In the genomic region with DNA sequence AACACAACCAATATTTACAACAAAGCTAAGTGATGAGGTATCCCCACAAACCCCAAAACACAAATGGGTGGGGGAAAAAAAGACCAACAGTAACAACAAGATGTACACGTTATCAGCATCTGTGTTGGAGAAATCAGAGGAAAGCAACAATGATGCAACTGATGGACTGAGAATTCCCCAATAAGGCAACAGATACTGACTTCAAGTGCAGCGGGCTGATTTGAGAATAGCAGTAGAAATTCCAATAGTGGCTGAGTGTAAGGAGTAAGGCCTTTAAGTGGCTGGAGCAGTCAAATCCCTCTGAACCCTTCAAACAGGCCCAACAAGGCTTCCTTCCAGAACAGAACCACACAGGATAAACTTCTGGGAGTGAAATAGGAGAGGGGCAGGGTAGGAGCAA, we compare ENCODE assay signal across 18 cellular contexts.
DNase-seq lines count a peak whose midpoint lies in the region; ATAC-seq and TF ChIP-seq lines count a peak whose summit lies in the region.
"Had no signal": no experiment of that assay in that cellular context is flagged by ENCODE, and none has a peak within 500 bp of the region (broad histone marks: within the 10 kb centered on the region; RNA-seq: fewer than 3 reads in every experiment).

No MANE protein-coding gene starts in this region.

- no peak overlapping the region for H3K27ac Mint-ChIP-seq in GM23338
- H3K27ac Mint-ChIP-seq: B cell; CD8-positive, alpha-beta T cell; HFFc6 had no signal

- H3K27ac ChIP-seq in GM23338 (ENCODE audit: low read depth): no peak overlapping the region
- peak overlapping the region; percentile 57 for H3K27ac ChIP-seq in left ventricle myocardium inferior (replicated peaks)
- H3K27ac ChIP-seq: BLaER1 treated with 17β-estradiol and CSF1 and Interleukin-3, amounts not matched to agents 10 nM and 100 nM; GM23248 had no signal

- intact Hi-C loops in left ventricle myocardium inferior (cut with micrococcal nuclease) (no loop called here), sciatic nerve (cut with DNase I) (no loop called here)

- H3K36me3 Mint-ChIP-seq in GM23338 (ENCODE audit: low read depth): no peaks in the 10 kb centered on the region
- H3K36me3 Mint-ChIP-seq: CD8-positive, alpha-beta T cell had no signal

- TF ChIP-seq CTCF in GM23338 (conservative IDR thresholded peaks at IDR 0.05; ENCODE audit: low read depth in 2 of 2) (no peak), left ventricle myocardium inferior (IDR thresholded peaks at IDR 0.05; ENCODE audit: borderline replicate concordance) (no peak)

- H3K36me3 ChIP-seq in GM23338 (ENCODE audit: insufficient read depth) (no peaks in the 10 kb centered on the region), adipocyte (ENCODE audit: control insufficient read depth, insufficient read depth, low read length, severe bottlenecking) (no peaks in the 10 kb centered on the region), left ventricle myocardium inferior (no peaks in the 10 kb centered on the region)
- H3K36me3 ChIP-seq: BLaER1 treated with 17β-estradiol and CSF1 and Interleukin-3, amounts not matched to agents 10 nM and 100 nM had no signal

- DNase-seq in GM23338 (ENCODE audit: low spot score) (no peak), adipocyte (ENCODE audit: low read depth) (no peak), left ventricle myocardium inferior (no peak), sciatic nerve (ENCODE audit: low spot score) (no peak), NCI-H1092 treated with DMSO at 0.1 percent for 48 hours (lab: John Stamatoyannopoulos, UW) (no peak)
- DNase-seq: Calu3; CD8-positive, alpha-beta T cell; DMS79 treated with DMSO at 0.1 percent for 48 hours; GF-D8; GM23248; H7; HFFc6; IMR-90 had no signal

- peak overlapping the region; percentile 17 for H3K9ac ChIP-seq in adipocyte (ENCODE audit: low read length)
- H3K9ac ChIP-seq: BLaER1 treated with 17β-estradiol and CSF1 and Interleukin-3, amounts not matched to agents 10 nM and 100 nM; GM23248 had no signal

- H3K27me3 ChIP-seq in GM23338 (ENCODE audit: insufficient read depth): no peaks in the 10 kb centered on the region
- no peaks in the 10 kb centered on the region for H3K27me3 ChIP-seq in adipocyte (replicated peaks; ENCODE audit: control insufficient read depth, insufficient read depth, low read length)
- no peaks in the 10 kb centered on the region for H3K27me3 ChIP-seq in left ventricle myocardium inferior (ENCODE audit: low read depth)
- H3K27me3 ChIP-seq: BLaER1 treated with 17β-estradiol and CSF1 and Interleukin-3, amounts not matched to agents 10 nM and 100 nM had no signal

- H4K20me1 ChIP-seq in GM23338 (replicated peaks; ENCODE audit: insufficient read depth): no peaks in the 10 kb centered on the region
- H4K20me1 ChIP-seq: BLaER1 treated with 17β-estradiol and CSF1 and Interleukin-3, amounts not matched to agents 10 nM and 100 nM had no signal

- H3K79me2 ChIP-seq in GM23338 (replicated peaks; ENCODE audit: insufficient read depth): no peaks in the 10 kb centered on the region

- no peaks in the 10 kb centered on the region for H3K4me1 ChIP-seq in GM23338 (ENCODE audit: insufficient read depth)
- H3K4me1 ChIP-seq in adipocyte (ENCODE audit: control insufficient read depth, insufficient read depth, low read length): peaks cover 15% of the 10 kb centered on the region
- no peaks in the 10 kb centered on the region for H3K4me1 ChIP-seq in left ventricle myocardium inferior
- H3K4me1 ChIP-seq: BLaER1 treated with 17β-estradiol and CSF1 and Interleukin-3, amounts not matched to agents 10 nM and 100 nM had no signal

- no peaks in the 10 kb centered on the region for H3K9me3 ChIP-seq in adipocyte (ENCODE audit: control insufficient read depth, low read length)
- H3K9me3 ChIP-seq in left ventricle myocardium inferior (replicated peaks): no peaks in the 10 kb centered on the region

- no peak overlapping the region for H3K4me2 ChIP-seq in GM23338
- H3K4me2 ChIP-seq: BLaER1 treated with 17β-estradiol and CSF1 and Interleukin-3, amounts not matched to agents 10 nM and 100 nM had no signal

- H3F3A ChIP-seq in GM23338 (replicated peaks; ENCODE audit: low read depth): no peaks in the 10 kb centered on the region

- no peaks in the 10 kb centered on the region for H3K9me2 ChIP-seq in GM23338 (ENCODE audit: insufficient read depth)

- no peaks in the 10 kb centered on the region for H3K4me1 Mint-ChIP-seq in GM23338
- H3K4me1 Mint-ChIP-seq: B cell had no signal

- peak overlapping the region; percentile 4; the same call in 1 of the 2 replicates for H2AFZ ChIP-seq in GM23338
- H2AFZ ChIP-seq: GM23248 had no signal

- H3K4me3 ChIP-seq in GM23338 (no peak overlapping the region), adipocyte (ENCODE audit: low read length) (no peak overlapping the region), left ventricle myocardium inferior (no peak overlapping the region)
- H3K4me3 ChIP-seq: BLaER1 treated with 17β-estradiol and CSF1 and Interleukin-3, amounts not matched to agents 10 nM and 100 nM; GM23248 had no signal

- peaks cover 3% of the 10 kb centered on the region for H3K27me3 Mint-ChIP-seq in GM23338 (ENCODE audit: insufficient read depth, low read depth, poor library complexity)

- H3K4me3 Mint-ChIP-seq in GM23338: no peak overlapping the region
- H3K4me3 Mint-ChIP-seq: B cell; CD8-positive, alpha-beta T cell; HFFc6 had no signal

- ATAC-seq in GM23338 (no peak), sciatic nerve (peak; percentile 69), GM18498 (IDR thresholded peaks at IDR 0.05; ENCODE audit: unreplicated experiment) (no peak), GM21390 (IDR thresholded peaks at IDR 0.05; ENCODE audit: unreplicated experiment) (no peak)
- ATAC-seq: CD8-positive, alpha-beta T cell; HCT116 had no signal

- H3K9me3 Mint-ChIP-seq in GM23338: no peaks in the 10 kb centered on the region
- H3K9me3 Mint-ChIP-seq: CD8-positive, alpha-beta T cell; HFFc6 had no signal

TF ChIP-seq in GM23338, 12 proteins besides CTCF, POLR2A, EP300 and RAD21:
- TF ChIP-seq JUNB (IDR thresholded peaks at IDR 0.05; ENCODE audit: unreplicated experiment): no peak
- no peak for TF ChIP-seq CREB1 (CRISPR knock-in tag; IDR thresholded peaks at IDR 0.05; ENCODE audit: low read depth)
- TF ChIP-seq STAT1 (IDR thresholded peaks at IDR 0.05; ENCODE audit: unreplicated experiment): no peak
- TF ChIP-seq ZNF114 (CRISPR knock-in tag; IDR thresholded peaks at IDR 0.05): no peak
- TF ChIP-seq POLR2AphosphoS5 (IDR thresholded peaks at IDR 0.05; ENCODE audit: low read depth): no peak
- TF ChIP-seq ETS1 (IDR thresholded peaks at IDR 0.05): no peak
- TF ChIP-seq EZH2phosphoT487 (IDR thresholded peaks at IDR 0.05; ENCODE audit: unreplicated experiment): no peak
- no peak for TF ChIP-seq REST (IDR thresholded peaks at IDR 0.05; ENCODE audit: unreplicated experiment)
TF ChIP-seq in GM23338: peak in this region for 0.
